18 cellular contexts compared by ENCODE assay signal in the genomic region with DNA sequence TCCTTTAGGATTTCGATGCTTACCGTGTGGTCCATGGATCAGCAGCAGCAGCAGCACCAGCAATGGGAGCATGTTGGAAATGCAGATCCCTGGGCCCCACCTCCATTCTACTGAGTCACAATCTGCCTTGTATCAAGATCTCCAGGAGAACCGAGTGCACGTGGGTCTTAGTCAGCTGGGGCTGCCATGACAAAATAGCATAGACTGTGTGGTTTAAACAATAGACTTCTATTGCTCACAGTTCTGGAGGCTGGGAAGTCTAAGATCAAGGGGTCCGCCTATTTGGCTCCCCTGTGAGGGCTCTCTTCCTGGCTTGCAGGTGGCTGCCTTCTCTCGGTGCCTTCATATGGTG. TPM values are rescaled to one million over a fixed set of nuclear protein-coding genes. Genes with fewer than 3 reads are reported as not detected.
"Had no signal": no experiment of that assay in that cellular context is flagged by ENCODE, and none has a peak within 500 bp of the region (broad histone marks: within the 10 kb centered on the region; RNA-seq: fewer than 3 reads in every experiment).

No MANE protein-coding gene starts in this region.

- H3K4me3 Mint-ChIP-seq: activated naive CD4-positive, alpha-beta T cell treated with anti-CD3 and anti-CD28 coated beads for 36 hours; activated T-helper 1 cell treated with anti-CD3 and anti-CD28 coated beads, Interleukin-12 subunit alpha, Interleukin-12 subunit beta, Interleukin-2, Interleukin-4 antibody, amounts not matched to agents 30 ng/mL and 10 ng/mL and 1 ng/mL, durations not matched to agents 14 hours and 24 hours and 36 hours; nephron; T-helper 2 cell treated with Interferon-gamma antibody and Interleukin-4, amounts not matched to agents 5 μg/mL and 100 μg/mL, for 36 hours had no signal

- H3K4me3 ChIP-seq: coronary artery, psoas muscle, sigmoid colon had no signal

- H3K27ac Mint-ChIP-seq: activated naive CD4-positive, alpha-beta T cell treated with anti-CD3 and anti-CD28 coated beads for 36 hours; activated T-helper 1 cell treated with anti-CD3 and anti-CD28 coated beads, Interleukin-12 subunit alpha, Interleukin-12 subunit beta, Interleukin-2, Interleukin-4 antibody, amounts not matched to agents 30 ng/mL and 10 ng/mL and 1 ng/mL, durations not matched to agents 14 hours and 24 hours and 36 hours; nephron; T-helper 2 cell treated with Interferon-gamma antibody and Interleukin-4, amounts not matched to agents 5 μg/mL and 100 μg/mL, for 36 hours had no signal

- H3K4me1 Mint-ChIP-seq: nephron had no signal

- H3K9me3 ChIP-seq: psoas muscle, sigmoid colon had no signal

- H3K27ac ChIP-seq: coronary artery, epithelial cell of prostate, psoas muscle, sigmoid colon had no signal

- ATAC-seq: psoas muscle had no signal

- H3K4me1 ChIP-seq: psoas muscle, sigmoid colon had no signal

- H3K36me3 ChIP-seq: sigmoid colon had no signal

- DNase-seq: activated naive CD4-positive, alpha-beta T cell treated with anti-CD3 and anti-CD28 coated beads for 36 hours; central memory CD4-positive, alpha-beta T cell; effector CD8-positive, alpha-beta T cell; glutamatergic neuron; mesenchymal stem cell; occipital lobe; psoas muscle; sigmoid colon; stimulated activated CD4-positive, alpha-beta T cell treated with anti-CD3 and anti-CD28 coated beads, Interleukin-2, amount 100 ng/mL, for 24 hours; stimulated activated naive CD4-positive, alpha-beta T cell; trophoblast cell had no signal

- H3K9me3 Mint-ChIP-seq: activated naive CD4-positive, alpha-beta T cell treated with anti-CD3 and anti-CD28 coated beads for 36 hours; activated T-helper 1 cell treated with anti-CD3 and anti-CD28 coated beads, Interleukin-12 subunit alpha, Interleukin-12 subunit beta, Interleukin-2, Interleukin-4 antibody, amounts not matched to agents 30 ng/mL and 10 ng/mL and 1 ng/mL, durations not matched to agents 14 hours and 24 hours and 36 hours; nephron; T-helper 2 cell treated with Interferon-gamma antibody and Interleukin-4, amounts not matched to agents 5 μg/mL and 100 μg/mL, for 36 hours had no signal

RNA-seq across cellular contexts. Expression of gene PROP1, which starts 1.3 kb away (rescaled TPM):
- total RNA-seq: activated naive CD4-positive, alpha-beta T cell treated with anti-CD3 and anti-CD28 coated beads for 36 hours; activated T-helper 1 cell treated with anti-CD3 and anti-CD28 coated beads, Interleukin-12 subunit alpha, Interleukin-12 subunit beta, Interleukin-2, Interleukin-4 antibody, amounts not matched to agents 30 ng/mL and 10 ng/mL and 1 ng/mL, durations not matched to agents 14 hours and 24 hours and 36 hours; fibroblast of villous mesenchyme; occipital lobe; psoas muscle; sigmoid colon had no signal
- polyA plus RNA-seq: adipose tissue, psoas muscle, sigmoid colon had no signal
